ENCODE assay signal across 8 cellular contexts in the genomic region with DNA sequence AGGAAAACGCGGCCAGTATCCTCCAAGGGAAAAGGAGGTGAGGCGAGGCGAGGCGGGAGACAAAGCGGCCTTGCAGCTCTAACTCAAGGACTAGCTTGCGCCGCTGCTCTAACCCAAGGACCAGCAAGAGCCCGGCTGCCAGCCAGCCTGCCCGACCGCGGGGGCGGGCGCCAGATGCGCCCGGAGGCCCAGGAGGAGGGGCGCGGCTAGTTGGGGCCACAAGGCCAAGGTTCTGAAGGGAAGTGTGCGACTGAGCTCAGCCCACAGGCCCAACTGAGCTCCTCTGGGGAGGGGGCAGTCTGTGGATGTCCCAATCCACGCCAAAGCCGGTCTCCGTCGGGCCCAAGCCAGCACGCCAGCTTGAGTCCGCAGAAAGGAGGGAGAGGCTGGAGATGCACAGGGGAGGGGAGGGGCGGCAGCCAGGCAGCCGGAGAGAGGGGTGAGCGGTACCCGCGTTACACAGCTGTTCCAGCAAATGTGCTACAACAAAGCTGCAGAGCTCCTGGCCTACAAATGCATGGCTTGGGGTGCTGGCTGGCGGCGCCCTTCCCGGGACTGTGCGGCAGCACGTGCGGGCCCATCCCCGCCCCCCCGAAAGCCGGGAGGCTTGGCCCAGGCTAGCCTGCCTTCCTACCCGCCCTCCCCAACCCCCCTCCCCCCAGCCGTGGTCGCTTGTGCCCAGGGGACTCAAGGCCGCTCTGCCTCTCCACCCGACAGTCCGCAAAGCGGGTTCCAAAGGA. TPM values are rescaled to one million over a fixed set of nuclear protein-coding genes. Genes with fewer than 3 reads are reported as not detected.
DNase-seq lines count a peak whose midpoint lies in the region; ATAC-seq, FAIRE-seq and TF ChIP-seq lines count a peak whose summit lies in the region.

No MANE protein-coding gene starts in this region.

- H3K9me3 Mint-ChIP-seq in CD4-positive, alpha-beta memory T cell = no peaks in the 10 kb centered on the region
- H3K9me3 Mint-ChIP-seq in effector memory CD8-positive, alpha-beta T cell = no peaks in the 10 kb centered on the region
- no peaks in the 10 kb centered on the region for H3K9me3 Mint-ChIP-seq in memory B cell
- H3K9me3 Mint-ChIP-seq in stimulated activated naive CD8-positive, alpha-beta T cell treated with anti-CD3 and anti-CD28 coated beads, Interleukin-15, amount 100 ng/mL, for 72 hours = no peaks in the 10 kb centered on the region

- peak in 3 of 5 donors; percentile 3 to 49 (median 22) for DNase-seq in CD4-positive, alpha-beta memory T cell
- peak; percentile 8 for DNase-seq in HTR-8/SVneo (ENCODE audit: insufficient read length, low spot score)
- peak; percentile 0 to 2 (median 1) for DNase-seq in effector memory CD8-positive, alpha-beta T cell
- peak; percentile 2 to 30 for DNase-seq in memory B cell (ENCODE audit: low spot score in 2 of 2)
- peak; percentile 8 to 22 for DNase-seq in stimulated activated naive CD8-positive, alpha-beta T cell treated with anti-CD3 and anti-CD28 coated beads, Interleukin-15, amount 100 ng/mL, for 72 hours
- DNase-seq in RCC 7860 (ENCODE audit: low spot score) = no peak

- CTCF ChIA-PET in CD4-positive, alpha-beta memory T cell (lab: Charles Lee; ENCODE audit: partially characterized antibody) = no interaction called here

- no peaks in the 10 kb centered on the region for H3K27me3 ChIP-seq in CD4-positive, alpha-beta memory T cell (ENCODE audit: insufficient read depth, low read length)

- no peaks in the 10 kb centered on the region for H3K36me3 Mint-ChIP-seq in CD4-positive, alpha-beta memory T cell
- peaks cover 13% of the 10 kb centered on the region for H3K36me3 Mint-ChIP-seq in effector memory CD8-positive, alpha-beta T cell (ENCODE audit: insufficient read depth)
- H3K36me3 Mint-ChIP-seq in memory B cell = no peaks in the 10 kb centered on the region

- no peak for FAIRE-seq in HTR-8/SVneo (lab: Jason Lieb, UNC)
- FAIRE-seq in RCC 7860 (lab: Jason Lieb, UNC) = no peak

- peak; percentile 8 for ATAC-seq in GM19438 (IDR thresholded peaks at IDR 0.05; ENCODE audit: low read depth, unreplicated experiment)
- no peak for ATAC-seq in effector memory CD8-positive, alpha-beta T cell (replicated peaks)
- peak; percentile 4 for ATAC-seq in memory B cell (ENCODE audit: low read depth)
- peak; percentile 21 for ATAC-seq in stimulated activated naive CD8-positive, alpha-beta T cell treated with anti-CD3 and anti-CD28 coated beads, Interleukin-15, amount 100 ng/mL, for 72 hours

- H3K4me1 Mint-ChIP-seq in CD4-positive, alpha-beta memory T cell = peaks cover 8 to 25% (median 16%) of the 10 kb centered on the region in 4 donors
- H3K4me1 Mint-ChIP-seq in effector memory CD8-positive, alpha-beta T cell (ENCODE audit: low read depth in 2 of 2) = peaks cover 5 to 11% of the 10 kb centered on the region in 2 donors
- H3K4me1 Mint-ChIP-seq in memory B cell = peaks cover 11% of the 10 kb centered on the region
- peaks cover 25% of the 10 kb centered on the region for H3K4me1 Mint-ChIP-seq in stimulated activated naive CD8-positive, alpha-beta T cell treated with anti-CD3 and anti-CD28 coated beads, Interleukin-15, amount 100 ng/mL, for 72 hours

- H3K27ac ChIP-seq in CD4-positive, alpha-beta memory T cell (ENCODE audit: low read depth, low read length) = peak overlapping the region; percentile 79
- peak overlapping the region; percentile 83 for H3K27ac ChIP-seq in VCaP

- peak overlapping the region in 3 of 7 donors; percentile 52 to 69 (median 59) for H3K27ac Mint-ChIP-seq in CD4-positive, alpha-beta memory T cell
- peak overlapping the region in 1 of 2 donors; percentile 20 for H3K27ac Mint-ChIP-seq in effector memory CD8-positive, alpha-beta T cell
- no peak overlapping the region for H3K27ac Mint-ChIP-seq in memory B cell
- H3K27ac Mint-ChIP-seq in stimulated activated naive CD8-positive, alpha-beta T cell treated with anti-CD3 and anti-CD28 coated beads, Interleukin-15, amount 100 ng/mL, for 72 hours = peak overlapping the region in 1 of 2 donors; percentile 54

- peak overlapping the region in 1 of 2 donors; percentile 83 for H3K4me3 ChIP-seq in CD4-positive, alpha-beta memory T cell (ENCODE audit: low read length in 2 of 2)

- POLR2A ChIA-PET in CD4-positive, alpha-beta memory T cell (lab: Charles Lee; ENCODE audit: partially characterized antibody) = interaction anchor here (0.9 to 2.8 kb wide), 3 partner anchors 190 to 830 kb away, joined by 3 to 15 read pairs (median 10); partner anchors contain the start of genes MTMR8 and ZC3H12B

- no peaks in the 10 kb centered on the region for H3K27me3 Mint-ChIP-seq in CD4-positive, alpha-beta memory T cell
- no peaks in the 10 kb centered on the region for H3K27me3 Mint-ChIP-seq in effector memory CD8-positive, alpha-beta T cell
- H3K27me3 Mint-ChIP-seq in memory B cell = no peaks in the 10 kb centered on the region
- no peaks in the 10 kb centered on the region for H3K27me3 Mint-ChIP-seq in stimulated activated naive CD8-positive, alpha-beta T cell treated with anti-CD3 and anti-CD28 coated beads, Interleukin-15, amount 100 ng/mL, for 72 hours

- intact Hi-C loops in CD4-positive, alpha-beta memory T cell (cut with micrococcal nuclease) = loop anchor here (1.0 to 10.0 kb wide), 4 partner anchors 450 to 1330 kb away; partner anchors contain the start of genes LAS1L, SPIN4 and ZC4H2

- TF ChIP-seq CTCF in VCaP (conservative IDR thresholded peaks at IDR 0.05) = no peak

- peaks cover 15% of the 10 kb centered on the region for H3K4me1 ChIP-seq in CD4-positive, alpha-beta memory T cell (ENCODE audit: insufficient read depth, low read length)

- no peaks in the 10 kb centered on the region for H3K9me3 ChIP-seq in CD4-positive, alpha-beta memory T cell (ENCODE audit: control insufficient read depth in 1 of 2, low read length in 2 of 2)

- H3K36me3 ChIP-seq in CD4-positive, alpha-beta memory T cell (ENCODE audit: insufficient read depth, low read length) = no peaks in the 10 kb centered on the region

- peak overlapping the region; percentile 77 to 94 (median 88) for H3K4me3 Mint-ChIP-seq in CD4-positive, alpha-beta memory T cell
- H3K4me3 Mint-ChIP-seq in effector memory CD8-positive, alpha-beta T cell = peak overlapping the region; percentile 86 to 91
- H3K4me3 Mint-ChIP-seq in memory B cell = peak overlapping the region; percentile 96
- H3K4me3 Mint-ChIP-seq in stimulated activated naive CD8-positive, alpha-beta T cell treated with anti-CD3 and anti-CD28 coated beads, Interleukin-15, amount 100 ng/mL, for 72 hours = peak overlapping the region; percentile 87 to 91

RNA-seq across cellular contexts. Expression of gene AMER1, which starts 0.6 kb away (rescaled TPM):
- total RNA-seq in CD4-positive, alpha-beta memory T cell = 1 to 10 TPM; 5.2 to 5.5 TPM
- under 1 TPM in 1 of 2 donors, not detected in 1; 0.05 TPM for polyA plus RNA-seq in CD4-positive, alpha-beta memory T cell

RNA-seq across cellular contexts. Expression of gene ASB12, which starts 25.5 kb away (rescaled TPM):
- not detected for total RNA-seq in CD4-positive, alpha-beta memory T cell
- under 1 TPM in 1 of 2 donors, not detected in 1; 0.45 TPM for polyA plus RNA-seq in CD4-positive, alpha-beta memory T cell
